9 cellular contexts compared by ENCODE assay signal in genomic region chr7:15326044-15326644, GRCh38.
DNase-seq lines count a peak whose midpoint lies in the region; ATAC-seq, FAIRE-seq and TF ChIP-seq lines count a peak whose summit lies in the region.
"Had no signal": no experiment of that assay in that cellular context is flagged by ENCODE, and none has a peak within 500 bp of the region (broad histone marks: within the 10 kb centered on the region; RNA-seq: fewer than 3 reads in every experiment).

No MANE protein-coding gene starts in this region.

- peak; percentile 22 for TF ChIP-seq CTCF in activated CD8-positive, alpha-beta T cell treated with anti-CD3 and anti-CD28 coated beads for 36 hours (IDR thresholded peaks at IDR 0.05)
- peak in 2 of 3 experiments; percentile 31 to 44; a peak in 2 of 4 replicates for TF ChIP-seq CTCF in H1 (IDR thresholded peaks at IDR 0.05; ENCODE audit: control extremely low read depth in 1 of 3, insufficient read depth in 1 of 3, low read depth in 1 of 3, low read length in 3 of 3)

- no peak overlapping the region for H2BK20ac ChIP-seq in H1 (ENCODE audit: low read length)

- no peak for ATAC-seq in activated CD8-positive, alpha-beta T cell treated with anti-CD3 and anti-CD28 coated beads for 36 hours
- no peak for ATAC-seq in activated CD8-positive, alpha-beta T cell treated with anti-CD3 and anti-CD28 coated beads, Interleukin-2, amount 10 ng/mL, durations not matched to agents 7 days and 5 days
- ATAC-seq in HG03097 (IDR thresholded peaks at IDR 0.05; ENCODE audit: low FRiP score, unreplicated experiment) (no peak), HG02938 (IDR thresholded peaks at IDR 0.05; ENCODE audit: unreplicated experiment) (no peak), GM19455 (IDR thresholded peaks at IDR 0.05; ENCODE audit: unreplicated experiment) (no peak)

- H3K4me1 Mint-ChIP-seq in activated CD8-positive, alpha-beta T cell treated with anti-CD3 and anti-CD28 coated beads for 36 hours (ENCODE audit: low read depth): no peaks in the 10 kb centered on the region
- H3K4me1 Mint-ChIP-seq in activated CD8-positive, alpha-beta T cell treated with anti-CD3 and anti-CD28 coated beads, Interleukin-2, amount 10 ng/mL, durations not matched to agents 7 days and 5 days (ENCODE audit: low read depth): no peaks in the 10 kb centered on the region
- H3K4me1 Mint-ChIP-seq: activated naive CD4-positive, alpha-beta T cell treated with anti-CD3 and anti-CD28 coated beads, Interleukin-2, amount 50 U/mL, for 24 hours had no signal

- CTCF ChIA-PET in activated CD8-positive, alpha-beta T cell treated with anti-CD3 and anti-CD28 coated beads for 36 hours (lab: Charles Lee): no interaction called here
- CTCF ChIA-PET in activated CD8-positive, alpha-beta T cell treated with anti-CD3 and anti-CD28 coated beads, Interleukin-2, amount 10 ng/mL, durations not matched to agents 7 days and 5 days (lab: Charles Lee): interaction anchor here (1.0 kb wide), 1 partner anchor 395 kb away, joined by 3 read pairs; no protein-coding TSS in a partner anchor
- CTCF ChIA-PET in H1 (lab: Charles Lee; ENCODE audit: partially characterized antibody): interaction anchor here (0.8 to 2.1 kb wide), 9 partner anchors 11 to 745 kb away, joined by 3 to 7 read pairs (median 5); no protein-coding TSS in a partner anchor

- 68% methylated on average over 3 of the region's 3 CpGs; no CpG with 5 or more reads in 1 of the 2 experiments for WGBS in H1 (ENCODE audit: extremely low coverage in 1 of 2, insufficient coverage in 1 of 2, insufficient read length in 1 of 2, insufficient replicate concordance in 2 of 2, low coverage in 1 of 2, low lambda C conversion rate in 2 of 2, missing lambda C conversion rate in 1 of 2), 2 experiments

- no peak overlapping the region for H3K18ac ChIP-seq in H1 (ENCODE audit: extremely low read depth, low read length)

- no peak overlapping the region for H3K23ac ChIP-seq in H1 (ENCODE audit: insufficient read length)

- no peak overlapping the region for H2BK120ac ChIP-seq in H1 (replicated peaks; ENCODE audit: low read depth, low read length)

- H2BK15ac ChIP-seq in H1 (ENCODE audit: low read length): no peak overlapping the region

- H3K79me1 ChIP-seq in H1 (ENCODE audit: low read depth, low read length): no peaks in the 10 kb centered on the region

- H3K4ac ChIP-seq in H1 (replicated peaks; ENCODE audit: insufficient read length, low read depth, low read length): no peak overlapping the region

- H2BK5ac ChIP-seq in H1 (ENCODE audit: low read depth, low read length): no peak overlapping the region

- H2AK5ac ChIP-seq in H1 (ENCODE audit: low read depth, low read length): no peak overlapping the region

- H4K91ac ChIP-seq in H1 (replicated peaks; ENCODE audit: insufficient read length, low read length): no peak overlapping the region

- TF ChIP-seq RAD21 in H1 (IDR thresholded peaks at IDR 0.05 in 1 of 2, conservative IDR thresholded peaks at IDR 0.05 in 1 of 2; ENCODE audit: low read depth in 2 of 2, low read length in 2 of 2): peak; percentile 62 to 75

- no peaks in the 10 kb centered on the region for H3K27me3 ChIP-seq in H1 (replicated peaks in 1 of 4; ENCODE audit: control insufficient read depth in 3 of 4, extremely low read depth in 1 of 4, insufficient read depth in 3 of 4, low read length in 3 of 4)

- H3K36me3 ChIP-seq in H1 (ENCODE audit: control insufficient read depth in 2 of 4, insufficient read depth in 4 of 4, low read length in 3 of 4): no peaks in the 10 kb centered on the region; a peak in 1 of 8 replicates

- TF ChIP-seq EP300 in H1 (IDR thresholded peaks at IDR 0.05; ENCODE audit: borderline replicate concordance in 1 of 2, low read depth in 2 of 2, low read length in 2 of 2): no peak

- H2BK12ac ChIP-seq in H1 (ENCODE audit: low read depth, low read length): no peak overlapping the region

- no peak for FAIRE-seq in H1 (lab: Jason Lieb, UNC)

- 0 out of 4 replicates have a peak, but pooled peaks cover 0 to 8% of the 10 kb centered on the region in 2 experiments for H3K9me3 ChIP-seq in H1 (ENCODE audit: insufficient read depth in 2 of 2, low read depth in 1 of 2, low read length in 1 of 2)

- H3K4me3 Mint-ChIP-seq in activated CD8-positive, alpha-beta T cell treated with anti-CD3 and anti-CD28 coated beads for 36 hours: no peak overlapping the region
- H3K4me3 Mint-ChIP-seq in activated CD8-positive, alpha-beta T cell treated with anti-CD3 and anti-CD28 coated beads, Interleukin-2, amount 10 ng/mL, durations not matched to agents 7 days and 5 days: no peak overlapping the region
- H3K4me3 Mint-ChIP-seq: activated naive CD4-positive, alpha-beta T cell treated with anti-CD3 and anti-CD28 coated beads, Interleukin-2, amount 50 U/mL, for 24 hours had no signal

- H3K79me2 ChIP-seq in H1 (ENCODE audit: control insufficient read depth in 1 of 2, insufficient read depth in 2 of 2, low read length in 2 of 2): no peaks in the 10 kb centered on the region

- no peak for DNase-seq in activated CD8-positive, alpha-beta T cell treated with anti-CD3 and anti-CD28 coated beads for 36 hours
- DNase-seq in activated CD8-positive, alpha-beta T cell treated with anti-CD3 and anti-CD28 coated beads, Interleukin-2, amount 10 ng/mL, durations not matched to agents 7 days and 5 days: no peak
- DNase-seq in NCI-H2196 treated with DMSO at 0.1 percent for 48 hours (lab: John Stamatoyannopoulos, UW; ENCODE audit: unreplicated experiment) (peak; percentile 31), H1 (ENCODE audit: low read depth in 1 of 2, low spot score in 2 of 2) (no peak), putamen (ENCODE audit: low spot score) (peak; percentile 21)

- H3K9ac ChIP-seq in H1 (replicated peaks in 1 of 4; ENCODE audit: extremely low read depth in 1 of 4, low read depth in 3 of 4, low read length in 3 of 4): no peak overlapping the region

- no peaks in the 10 kb centered on the region; the same call in 1 of the 2 replicates for H3K23me2 ChIP-seq in H1 (ENCODE audit: low read depth, low read length)

- TF ChIP-seq POLR2A in H1 (IDR thresholded peaks at IDR 0.05; ENCODE audit: control extremely low read depth in 1 of 2, low read depth in 2 of 2, low read length in 2 of 2): no peak

- no peak overlapping the region for H3K4me2 ChIP-seq in H1 (ENCODE audit: insufficient read depth in 1 of 2, low read depth in 2 of 2, low read length in 2 of 2)

- no peaks in the 10 kb centered on the region for H3K4me1 ChIP-seq in H1 (replicated peaks in 1 of 4; ENCODE audit: control insufficient read depth in 3 of 4, insufficient read depth in 4 of 4, low read length in 3 of 4)

- H3K56ac ChIP-seq in H1 (replicated peaks; ENCODE audit: insufficient read length, low read depth, low read length): no peak overlapping the region

- no peak overlapping the region for H3K14ac ChIP-seq in H1 (ENCODE audit: insufficient read length)

- no peak overlapping the region for H4K8ac ChIP-seq in H1 (ENCODE audit: extremely low read depth, insufficient read depth, low read length)

- H3K27me3 Mint-ChIP-seq in activated CD8-positive, alpha-beta T cell treated with anti-CD3 and anti-CD28 coated beads for 36 hours: no peaks in the 10 kb centered on the region
- H3K27me3 Mint-ChIP-seq in activated CD8-positive, alpha-beta T cell treated with anti-CD3 and anti-CD28 coated beads, Interleukin-2, amount 10 ng/mL, durations not matched to agents 7 days and 5 days (ENCODE audit: low read depth): no peaks in the 10 kb centered on the region
- H3K27me3 Mint-ChIP-seq: activated naive CD4-positive, alpha-beta T cell treated with anti-CD3 and anti-CD28 coated beads, Interleukin-2, amount 50 U/mL, for 24 hours had no signal

- no peaks in the 10 kb centered on the region for H3K36me3 Mint-ChIP-seq in activated CD8-positive, alpha-beta T cell treated with anti-CD3 and anti-CD28 coated beads for 36 hours (ENCODE audit: low read depth)
- no peaks in the 10 kb centered on the region for H3K36me3 Mint-ChIP-seq in activated CD8-positive, alpha-beta T cell treated with anti-CD3 and anti-CD28 coated beads, Interleukin-2, amount 10 ng/mL, durations not matched to agents 7 days and 5 days (ENCODE audit: low read depth)
- H3K36me3 Mint-ChIP-seq: activated naive CD4-positive, alpha-beta T cell treated with anti-CD3 and anti-CD28 coated beads, Interleukin-2, amount 50 U/mL, for 24 hours had no signal

- POLR2A ChIA-PET in activated CD8-positive, alpha-beta T cell treated with anti-CD3 and anti-CD28 coated beads for 36 hours (lab: Charles Lee): no interaction called here
- POLR2A ChIA-PET in activated CD8-positive, alpha-beta T cell treated with anti-CD3 and anti-CD28 coated beads, Interleukin-2, amount 10 ng/mL, durations not matched to agents 7 days and 5 days (lab: Charles Lee): no interaction called here
- POLR2A ChIA-PET in H1 (lab: Charles Lee; ENCODE audit: partially characterized antibody): no interaction called here

- H4K5ac ChIP-seq in H1 (ENCODE audit: insufficient read length, low read depth, low read length): no peak overlapping the region

- no peak overlapping the region for H3K4me3 ChIP-seq in H1 (ENCODE audit: extremely low read depth in 1 of 4, insufficient read depth in 2 of 4, low read depth in 3 of 4, low read length in 4 of 4)

- H3K9me3 Mint-ChIP-seq in activated CD8-positive, alpha-beta T cell treated with anti-CD3 and anti-CD28 coated beads for 36 hours: peaks cover 2% of the 10 kb centered on the region
- H3K9me3 Mint-ChIP-seq in activated CD8-positive, alpha-beta T cell treated with anti-CD3 and anti-CD28 coated beads, Interleukin-2, amount 10 ng/mL, durations not matched to agents 7 days and 5 days (ENCODE audit: insufficient read depth): no peaks in the 10 kb centered on the region

- intact Hi-C loops in activated CD8-positive, alpha-beta T cell treated with anti-CD3 and anti-CD28 coated beads for 36 hours (cut with micrococcal nuclease): no loop called here

- H4K20me1 ChIP-seq in H1 (replicated peaks in 1 of 2; ENCODE audit: control insufficient read depth in 1 of 2, insufficient read depth in 2 of 2, low read length in 2 of 2): no peaks in the 10 kb centered on the region

- no peak overlapping the region for H3K27ac Mint-ChIP-seq in activated CD8-positive, alpha-beta T cell treated with anti-CD3 and anti-CD28 coated beads for 36 hours
- H3K27ac Mint-ChIP-seq in activated CD8-positive, alpha-beta T cell treated with anti-CD3 and anti-CD28 coated beads, Interleukin-2, amount 10 ng/mL, durations not matched to agents 7 days and 5 days: no peak overlapping the region
- H3K27ac Mint-ChIP-seq: activated naive CD4-positive, alpha-beta T cell treated with anti-CD3 and anti-CD28 coated beads, Interleukin-2, amount 50 U/mL, for 24 hours had no signal

- no peak overlapping the region for H3K27ac ChIP-seq in H1 (ENCODE audit: low read depth, low read length)

- H2AFZ ChIP-seq in H1 (ENCODE audit: low read length): no peak overlapping the region

TF ChIP-seq in H1, 55 proteins besides CTCF, POLR2A, EP300 and RAD21 (continues in another document):
- no peak for TF ChIP-seq SAP30 (IDR thresholded peaks at IDR 0.05; ENCODE audit: insufficient read depth, insufficient replicate concordance, low read length)
- TF ChIP-seq CEBPB (IDR thresholded peaks at IDR 0.05; ENCODE audit: low read depth, low read length): no peak
- no peak for TF ChIP-seq CTBP2 (IDR thresholded peaks at IDR 0.05; ENCODE audit: borderline replicate concordance, insufficient read depth, insufficient read length, low read length)

Comparison
In these comparisons a context has a peak if more than half of its experiments do, and no peak if none do; other contexts are left out.
1. DNase-seq: peak in NCI-H2196 treated with DMSO at 0.1 percent for 48 hours (single experiment) and putamen (single experiment); none in activated CD8-positive, alpha-beta T cell treated with anti-CD3 and anti-CD28 coated beads for 36 hours (single experiment), activated CD8-positive, alpha-beta T cell treated with anti-CD3 and anti-CD28 coated beads, Interleukin-2, amount 10 ng/mL, durations not matched to agents 7 days and 5 days (single experiment) and H1 (0 of 2).